31 cellular contexts compared by ENCODE assay signal in genomic region chr1:152096931-152097330, GRCh38. TPM values are rescaled to one million over a fixed set of nuclear protein-coding genes. Genes with fewer than 3 reads are reported as not detected.
"Had no signal": no experiment of that assay in that cellular context is flagged by ENCODE, and none has a peak within 500 bp of the region (broad histone marks: within the 10 kb centered on the region; RNA-seq: fewer than 3 reads in every experiment).

No MANE protein-coding gene starts in this region.

- H3K27ac ChIP-seq: adrenal gland, ascending aorta, body of pancreas, brain microvascular endothelial cell, breast epithelium, cardiac muscle cell had no signal

- H3K4me3 ChIP-seq: adrenal gland, ascending aorta, body of pancreas, breast epithelium, cardiac muscle cell had no signal

- H3K27me3 ChIP-seq: adrenal gland, ascending aorta, body of pancreas, brain microvascular endothelial cell, cardiac muscle cell had no signal

- H3K36me3 ChIP-seq: adrenal gland, ascending aorta, brain microvascular endothelial cell, breast epithelium, cardiac muscle cell had no signal

- DNase-seq: activated effector memory CD4-positive, alpha-beta T cell treated with anti-CD3 and anti-CD28 coated beads, Interleukin-2, amount 50 U/mL, for 16 hours; activated effector memory CD4-positive, alpha-beta T cell treated with Interleukin-2 at 50 U/mL for 16 hours; activated gamma-delta T cell; activated gamma-delta T cell treated with Interleukin-2 at 50 U/mL for 16 hours; activated naive CD4-positive, alpha-beta T cell; activated naive CD4-positive, alpha-beta T cell treated with anti-CD3 and anti-CD28 coated beads for 36 hours; activated naive CD4-positive, alpha-beta T cell treated with anti-CD3 and anti-CD28 coated beads, Interleukin-2, amount 10 ng/mL, durations not matched to agents 7 days and 5 days; activated naive CD4-positive, alpha-beta T cell treated with anti-CD3 and anti-CD28 coated beads, Interleukin-2, amount 50 U/mL, for 16 hours; activated naive CD4-positive, alpha-beta T cell treated with Interleukin-2 at 50 U/mL for 16 hours; activated naive CD8-positive, alpha-beta T cell treated with anti-CD3 and anti-CD28 coated beads for 36 hours; activated naive CD8-positive, alpha-beta T cell treated with anti-CD3 and anti-CD28 coated beads, Interleukin-2, amount 10 ng/mL, durations not matched to agents 7 days and 5 days; activated naive CD8-positive, alpha-beta T cell treated with anti-CD3 and anti-CD28 coated beads, Interleukin-2, amount 50 U/mL, for 24 hours; activated T-cell treated with anti-CD3 and anti-CD28 coated beads, Interleukin-2, amount 50 U/mL, for 1 hour; activated T-cell treated with anti-CD3 and anti-CD28 coated beads, Interleukin-2, amount 50 U/mL, for 24 hours; activated T-cell treated with anti-CD3 and anti-CD28 coated beads, Interleukin-2, amount 50 U/mL, for 4 hours; activated T-cell treated with anti-CD3 and anti-CD28 coated beads, Interleukin-2, amount 50 U/mL, for 48 hours; activated T-cell treated with anti-CD3 and anti-CD28 coated beads, Interleukin-2, amount 50 U/mL, for 72 hours; adrenal gland; amniotic stem cell; amygdala; anterior cingulate cortex; aorta; body of pancreas; brain microvascular endothelial cell; caudate nucleus; central memory CD4-positive, alpha-beta T cell; cerebellar nuclear complex had no signal

- H3K9me3 ChIP-seq: adrenal gland had no signal

- H3K4me1 ChIP-seq: adrenal gland, ascending aorta, body of pancreas, breast epithelium had no signal

RNA-seq across cellular contexts. Expression of gene TCHHL1, which starts 8.1 kb away (rescaled TPM):
- polyA plus RNA-seq: adipose tissue, adrenal gland, aorta, cardiac muscle cell had no signal

RNA-seq across cellular contexts. Expression of gene TCHH, which starts 18.3 kb away (rescaled TPM):
- polyA plus RNA-seq: cardiac muscle cell had no signal
